ENCODE assay signal across 8 cellular contexts in genomic region chr6:1604347-1604990, GRCh38. TPM values are rescaled to one million over a fixed set of nuclear protein-coding genes. Genes with fewer than 3 reads are reported as not detected.
A peak's percentile ranks its signal among the peaks of the same experiment; 100 is the strongest.
DNase-seq lines count a peak whose midpoint lies in the region; ATAC-seq, FAIRE-seq and TF ChIP-seq lines count a peak whose summit lies in the region.

No MANE protein-coding gene starts in this region.

- no peak overlapping the region for H3K4me3 Mint-ChIP-seq in activated T-helper 17 cell treated with anti-CD3 and anti-CD28 coated beads, Interleukin-2, amount 50 U/mL, for 72 hours

- BruUV-seq in Panc1 (replicated peaks; lab: Mats Ljungman, UMichigan) = no TSS peak

- H3K4me1 Mint-ChIP-seq in activated T-helper 17 cell treated with anti-CD3 and anti-CD28 coated beads, Interleukin-2, amount 50 U/mL, for 72 hours = peaks cover 12% of the 10 kb centered on the region

- peak overlapping the region; percentile 87 for H2AFZ ChIP-seq in neuron (ENCODE audit: low read depth, low read length)

- TF ChIP-seq POLR2A in GM12892 (IDR thresholded peaks at IDR 0.05; ENCODE audit: low read depth, low read length) = no peak
- TF ChIP-seq POLR2A in thyroid gland (IDR thresholded peaks at IDR 0.05) = no peak

- H3K27me3 Mint-ChIP-seq in activated T-helper 17 cell treated with anti-CD3 and anti-CD28 coated beads, Interleukin-2, amount 50 U/mL, for 72 hours = peaks cover 73% of the 10 kb centered on the region

- no peaks in the 10 kb centered on the region; the same call in 1 of the 2 replicates for H3K36me3 ChIP-seq in Panc1 (ENCODE audit: control insufficient read depth, insufficient read depth, low read length)
- H3K36me3 ChIP-seq in neuron (ENCODE audit: insufficient read depth, low read length) = no peaks in the 10 kb centered on the region
- no peaks in the 10 kb centered on the region for H3K36me3 ChIP-seq in thyroid gland

- FAIRE-seq in GM12892 (lab: Jason Lieb, UNC) = peak; percentile 76

- peaks cover 5% of the 10 kb centered on the region for H3K4me1 ChIP-seq in Panc1 (ENCODE audit: control insufficient read depth, insufficient read depth, low read length)
- peaks cover 5% of the 10 kb centered on the region for H3K4me1 ChIP-seq in foreskin keratinocyte
- peaks cover 15% of the 10 kb centered on the region for H3K4me1 ChIP-seq in neuron (ENCODE audit: insufficient read depth, low read length)
- peaks cover 17 to 35% of the 10 kb centered on the region in 2 donors for H3K4me1 ChIP-seq in thyroid gland

- CTCF ChIA-PET in Panc1 (lab: Charles Lee) = interaction anchor here (0.5 kb wide), 1 partner anchor 427 kb away, joined by 3 read pairs; no protein-coding TSS in a partner anchor

- H3K27ac ChIP-seq in Panc1 (ENCODE audit: low read length) (no peak overlapping the region), foreskin keratinocyte (no peak overlapping the region), thyroid gland (no peak overlapping the region)

- POLR2A ChIA-PET in Panc1 (lab: Charles Lee) = no interaction called here

- intact Hi-C loops in Panc1 (cut with micrococcal nuclease; ENCODE audit: unreplicated experiment) (loop anchor here (5.0 kb wide), 2 partner anchors 83 to 498 kb away; no protein-coding TSS in a partner anchor), thyroid gland (cut with DNase I) (loop anchor here (2.0 to 5.0 kb wide), 2 partner anchors 500 to 588 kb away; no protein-coding TSS in a partner anchor)

- no peak overlapping the region for H3K27ac Mint-ChIP-seq in activated T-helper 17 cell treated with anti-CD3 and anti-CD28 coated beads, Interleukin-2, amount 50 U/mL, for 72 hours

- H3K27me3 ChIP-seq in Panc1 (ENCODE audit: control insufficient read depth, insufficient read depth, low read length) (peaks cover 3% of the 10 kb centered on the region; the same call in 1 of the 2 replicates), foreskin keratinocyte (peaks cover 73% of the 10 kb centered on the region), neuron (ENCODE audit: insufficient read depth, low read length) (peaks cover 68% of the 10 kb centered on the region), thyroid gland (peaks cover 51% of the 10 kb centered on the region)

- peak; percentile 99 for TF ChIP-seq CTCF in Panc1 (IDR thresholded peaks at IDR 0.05)
- peak; percentile 97 for TF ChIP-seq CTCF in foreskin keratinocyte (conservative IDR thresholded peaks at IDR 0.05)
- peak; percentile 36 to 98 (median 94) for TF ChIP-seq CTCF in thyroid gland (IDR thresholded peaks at IDR 0.05)

- 8% methylated on average over 5 of the region's 73 CpGs; no CpG with 5 or more reads in 1 of the 2 donors for WGBS in thyroid gland, 2 donors

- H3K9me3 ChIP-seq in Panc1 (ENCODE audit: control insufficient read depth, insufficient read depth, low read depth, low read length) (no peaks in the 10 kb centered on the region), neuron (ENCODE audit: low read length) (no peaks in the 10 kb centered on the region), thyroid gland (no peaks in the 10 kb centered on the region)

- DNase-seq in GM12892 (ENCODE audit: insufficient read length) (peak; percentile 82), Panc1 (ENCODE audit: low read depth, low spot score) (no peak), foreskin keratinocyte (no peak), thyroid gland (peak; percentile 60 to 61)

- peak overlapping the region; percentile 37 to 49 for H3K4me3 ChIP-seq in Panc1 (ENCODE audit: low read depth in 2 of 2, low read length in 2 of 2)
- peak overlapping the region; percentile 47 for H3K4me3 ChIP-seq in neuron (ENCODE audit: low read length)
- peak overlapping the region in 2 of 3 donors; percentile 15 for H3K4me3 ChIP-seq in thyroid gland (replicated peaks in 1 of 3)

- in situ Hi-C loops in Panc1 (cut with HindIII; ENCODE audit: low pct_unique_long_range_greater_than_20kb, low sequenced_read_pairs) = no loop called here

- ATAC-seq in HG03103 (IDR thresholded peaks at IDR 0.05; ENCODE audit: low read depth, unreplicated experiment) (peak; percentile 72), Panc1 (peak; percentile 95), foreskin keratinocyte (peak; percentile 82), GM21447 (IDR thresholded peaks at IDR 0.05; ENCODE audit: unreplicated experiment) (no peak)
- ATAC-seq in activated T-helper 17 cell treated with anti-CD3 and anti-CD28 coated beads, Interleukin-2, amount 50 U/mL, for 72 hours (replicated peaks) = peak; percentile 90

- no peaks in the 10 kb centered on the region for H3K36me3 Mint-ChIP-seq in activated T-helper 17 cell treated with anti-CD3 and anti-CD28 coated beads, Interleukin-2, amount 50 U/mL, for 72 hours (ENCODE audit: low read depth)

- no peaks in the 10 kb centered on the region for H3K9me3 Mint-ChIP-seq in activated T-helper 17 cell treated with anti-CD3 and anti-CD28 coated beads, Interleukin-2, amount 50 U/mL, for 72 hours

RNA-seq across cellular contexts. Expression of gene FOXC1, which starts 5.2 kb away (rescaled TPM):
- polyA plus RNA-seq in GM12892 (2012; ENCODE audit: missing spikeins) = 0.30 TPM
- total RNA-seq in Panc1 (2021; ENCODE audit: unreplicated experiment) (6.7 TPM), foreskin keratinocyte (3.5 and 5.0 TPM in 2 replicates), thyroid gland (1 to 10 TPM; 3.8 to 8.1 (median 5.5) TPM)
- 3.5 TPM for polyA plus RNA-seq in Panc1 (2012; ENCODE audit: insufficient read length)
- not detected for total RNA-seq in activated T-helper 17 cell treated with anti-CD3 and anti-CD28 coated beads, Interleukin-2, amount 50 U/mL, for 72 hours
- 1.7 and 3.0 TPM in 2 replicates for polyA plus RNA-seq in foreskin keratinocyte

Comparison
In these comparisons a context has a peak if more than half of its experiments do, and no peak if none do; other contexts are left out.
1. DNase-seq: peak in GM12892 (single experiment) and thyroid gland (2 of 2); none in Panc1 (single experiment) and foreskin keratinocyte (0 of 2).
2. Peak in every context shown above with its lines, with median percentiles within 50 percentile points of each other: H3K4me3 ChIP-seq and CTCF ChIP-seq.